1 cellular context compared by ENCODE assay signal in the genomic region with DNA sequence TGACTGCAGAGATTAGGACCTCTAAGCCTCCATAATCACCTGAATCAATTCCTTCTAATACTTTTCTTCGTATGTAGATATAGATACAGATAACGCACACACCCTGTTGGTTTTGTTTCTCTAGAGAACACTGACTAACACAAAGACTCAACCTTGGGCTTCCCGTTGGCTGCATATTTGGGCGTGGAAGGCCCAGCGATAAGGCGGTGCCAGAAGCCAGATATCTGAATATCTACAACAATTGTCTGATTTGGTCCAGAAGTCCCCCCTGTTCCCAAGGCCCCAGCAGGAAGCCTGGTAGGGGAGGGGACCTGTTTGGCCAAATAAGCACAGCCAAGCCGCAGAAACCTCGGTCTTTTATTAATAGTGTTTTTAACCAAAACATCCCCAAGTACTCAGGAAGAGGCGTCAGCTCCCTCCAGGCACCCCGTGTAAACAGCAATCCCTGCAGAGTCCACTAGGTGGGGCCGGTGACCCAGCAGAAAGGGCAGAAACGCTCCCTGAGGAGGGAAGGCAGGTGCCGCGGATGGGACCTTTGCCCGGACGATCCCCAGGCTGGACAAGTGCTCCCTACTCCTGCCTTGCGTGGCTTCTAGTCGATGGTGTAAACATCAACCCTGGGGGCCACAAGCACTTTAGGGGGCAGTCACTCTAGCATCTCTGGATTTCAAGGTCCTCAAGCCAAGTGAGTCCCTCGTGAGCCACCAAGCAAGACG.
TF ChIP-seq lines count a peak whose summit lies in the region.

No MANE protein-coding gene starts in this region.

TF ChIP-seq in HEK293, 187 proteins besides CTCF, POLR2A, EP300 and RAD21 (continued from another document and continues in another):
- TF ChIP-seq ZNF664 (tag by site-specific recombination; IDR thresholded peaks at IDR 0.05): no peak
- TF ChIP-seq, protein P1, sequence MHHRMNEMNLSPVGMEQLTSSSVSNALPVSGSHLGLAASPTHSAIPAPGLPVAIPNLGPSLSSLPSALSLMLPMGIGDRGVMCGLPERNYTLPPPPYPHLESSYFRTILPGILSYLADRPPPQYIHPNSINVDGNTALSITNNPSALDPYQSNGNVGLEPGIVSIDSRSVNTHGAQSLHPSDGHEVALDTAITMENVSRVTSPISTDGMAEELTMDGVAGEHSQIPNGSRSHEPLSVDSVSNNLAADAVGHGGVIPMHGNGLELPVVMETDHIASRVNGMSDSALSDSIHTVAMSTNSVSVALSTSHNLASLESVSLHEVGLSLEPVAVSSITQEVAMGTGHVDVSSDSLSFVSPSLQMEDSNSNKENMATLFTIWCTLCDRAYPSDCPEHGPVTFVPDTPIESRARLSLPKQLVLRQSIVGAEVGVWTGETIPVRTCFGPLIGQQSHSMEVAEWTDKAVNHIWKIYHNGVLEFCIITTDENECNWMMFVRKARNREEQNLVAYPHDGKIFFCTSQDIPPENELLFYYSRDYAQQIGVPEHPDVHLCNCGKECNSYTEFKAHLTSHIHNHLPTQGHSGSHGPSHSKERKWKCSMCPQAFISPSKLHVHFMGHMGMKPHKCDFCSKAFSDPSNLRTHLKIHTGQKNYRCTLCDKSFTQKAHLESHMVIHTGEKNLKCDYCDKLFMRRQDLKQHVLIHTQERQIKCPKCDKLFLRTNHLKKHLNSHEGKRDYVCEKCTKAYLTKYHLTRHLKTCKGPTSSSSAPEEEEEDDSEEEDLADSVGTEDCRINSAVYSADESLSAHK (tag by site-specific recombination; IDR thresholded peaks at IDR 0.05): no peak
- TF ChIP-seq ZNF292 (tag by site-specific recombination; IDR thresholded peaks at IDR 0.05; ENCODE audit: borderline replicate concordance, low read depth): no peak
- no peak for TF ChIP-seq KLF8 (tag by site-specific recombination; IDR thresholded peaks at IDR 0.05)
- TF ChIP-seq HOXA7 (CRISPR knock-in tag; IDR thresholded peaks at IDR 0.05; ENCODE audit: borderline replicate concordance): no peak
- TF ChIP-seq SALL2 (tag by site-specific recombination; IDR thresholded peaks at IDR 0.05; ENCODE audit: borderline replicate concordance): no peak
- TF ChIP-seq SCRT1 (tag by site-specific recombination; IDR thresholded peaks at IDR 0.05; ENCODE audit: borderline replicate concordance): no peak
- no peak for TF ChIP-seq ZNF768 (tag by site-specific recombination; IDR thresholded peaks at IDR 0.05)
- TF ChIP-seq EGR2 (tag by site-specific recombination; IDR thresholded peaks at IDR 0.05; ENCODE audit: low read depth): no peak
- TF ChIP-seq, protein P2, sequence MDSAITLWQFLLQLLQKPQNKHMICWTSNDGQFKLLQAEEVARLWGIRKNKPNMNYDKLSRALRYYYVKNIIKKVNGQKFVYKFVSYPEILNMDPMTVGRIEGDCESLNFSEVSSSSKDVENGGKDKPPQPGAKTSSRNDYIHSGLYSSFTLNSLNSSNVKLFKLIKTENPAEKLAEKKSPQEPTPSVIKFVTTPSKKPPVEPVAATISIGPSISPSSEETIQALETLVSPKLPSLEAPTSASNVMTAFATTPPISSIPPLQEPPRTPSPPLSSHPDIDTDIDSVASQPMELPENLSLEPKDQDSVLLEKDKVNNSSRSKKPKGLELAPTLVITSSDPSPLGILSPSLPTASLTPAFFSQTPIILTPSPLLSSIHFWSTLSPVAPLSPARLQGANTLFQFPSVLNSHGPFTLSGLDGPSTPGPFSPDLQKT (IDR thresholded peaks at IDR 0.05; ENCODE audit: borderline replicate concordance, low read depth, low read length): no peak
- no peak for TF ChIP-seq ZNF311 (tag by site-specific recombination; IDR thresholded peaks at IDR 0.05; ENCODE audit: borderline replicate concordance)
- 0 out of 2 replicates have a peak, but pooled peaks have one; percentile 24 for TF ChIP-seq ZNF600 (tag by site-specific recombination; IDR thresholded peaks at IDR 0.05)
- no peak for TF ChIP-seq ZNF558 (tag by site-specific recombination; IDR thresholded peaks at IDR 0.05)
- TF ChIP-seq GLIS2 (tag by site-specific recombination; IDR thresholded peaks at IDR 0.05): 0 out of 2 replicates have a peak, but pooled peaks have one; percentile 20
- no peak for TF ChIP-seq ZNF621 (tag by site-specific recombination; IDR thresholded peaks at IDR 0.05)
- TF ChIP-seq ZNF174 (tag by site-specific recombination; IDR thresholded peaks at IDR 0.05): no peak
- TF ChIP-seq ZBTB17 (tag by site-specific recombination; IDR thresholded peaks at IDR 0.05): peak; percentile 71
- TF ChIP-seq ZNF514 (tag by site-specific recombination; IDR thresholded peaks at IDR 0.05): no peak
- TF ChIP-seq, protein P3, sequence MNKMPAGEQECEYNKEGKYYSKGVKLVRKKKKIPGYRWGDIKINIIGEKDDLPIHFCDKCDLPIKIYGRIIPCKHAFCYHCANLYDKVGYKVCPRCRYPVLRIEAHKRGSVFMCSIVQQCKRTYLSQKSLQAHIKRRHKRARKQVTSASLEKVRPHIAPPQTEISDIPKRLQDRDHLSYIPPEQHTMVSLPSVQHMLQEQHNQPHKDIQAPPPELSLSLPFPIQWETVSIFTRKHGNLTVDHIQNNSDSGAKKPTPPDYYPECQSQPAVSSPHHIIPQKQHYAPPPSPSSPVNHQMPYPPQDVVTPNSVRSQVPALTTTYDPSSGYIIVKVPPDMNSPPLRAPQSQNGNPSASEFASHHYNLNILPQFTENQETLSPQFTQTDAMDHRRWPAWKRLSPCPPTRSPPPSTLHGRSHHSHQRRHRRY (tag by site-specific recombination; IDR thresholded peaks at IDR 0.05): no peak
- TF ChIP-seq KLF16 (tag by site-specific recombination; IDR thresholded peaks at IDR 0.05): no peak
- peak; percentile 86 for TF ChIP-seq ZNF701 (tag by site-specific recombination; IDR thresholded peaks at IDR 0.05)
- TF ChIP-seq YY1 (tag by site-specific recombination; IDR thresholded peaks at IDR 0.05): no peak
- 0 out of 2 replicates have a peak, but pooled peaks have one; percentile 51 for TF ChIP-seq ZEB2 (tag by site-specific recombination; IDR thresholded peaks at IDR 0.05)
- TF ChIP-seq GLI2 (tag by site-specific recombination; IDR thresholded peaks at IDR 0.05; ENCODE audit: borderline replicate concordance, low read depth): no peak
- TF ChIP-seq, protein P4, sequence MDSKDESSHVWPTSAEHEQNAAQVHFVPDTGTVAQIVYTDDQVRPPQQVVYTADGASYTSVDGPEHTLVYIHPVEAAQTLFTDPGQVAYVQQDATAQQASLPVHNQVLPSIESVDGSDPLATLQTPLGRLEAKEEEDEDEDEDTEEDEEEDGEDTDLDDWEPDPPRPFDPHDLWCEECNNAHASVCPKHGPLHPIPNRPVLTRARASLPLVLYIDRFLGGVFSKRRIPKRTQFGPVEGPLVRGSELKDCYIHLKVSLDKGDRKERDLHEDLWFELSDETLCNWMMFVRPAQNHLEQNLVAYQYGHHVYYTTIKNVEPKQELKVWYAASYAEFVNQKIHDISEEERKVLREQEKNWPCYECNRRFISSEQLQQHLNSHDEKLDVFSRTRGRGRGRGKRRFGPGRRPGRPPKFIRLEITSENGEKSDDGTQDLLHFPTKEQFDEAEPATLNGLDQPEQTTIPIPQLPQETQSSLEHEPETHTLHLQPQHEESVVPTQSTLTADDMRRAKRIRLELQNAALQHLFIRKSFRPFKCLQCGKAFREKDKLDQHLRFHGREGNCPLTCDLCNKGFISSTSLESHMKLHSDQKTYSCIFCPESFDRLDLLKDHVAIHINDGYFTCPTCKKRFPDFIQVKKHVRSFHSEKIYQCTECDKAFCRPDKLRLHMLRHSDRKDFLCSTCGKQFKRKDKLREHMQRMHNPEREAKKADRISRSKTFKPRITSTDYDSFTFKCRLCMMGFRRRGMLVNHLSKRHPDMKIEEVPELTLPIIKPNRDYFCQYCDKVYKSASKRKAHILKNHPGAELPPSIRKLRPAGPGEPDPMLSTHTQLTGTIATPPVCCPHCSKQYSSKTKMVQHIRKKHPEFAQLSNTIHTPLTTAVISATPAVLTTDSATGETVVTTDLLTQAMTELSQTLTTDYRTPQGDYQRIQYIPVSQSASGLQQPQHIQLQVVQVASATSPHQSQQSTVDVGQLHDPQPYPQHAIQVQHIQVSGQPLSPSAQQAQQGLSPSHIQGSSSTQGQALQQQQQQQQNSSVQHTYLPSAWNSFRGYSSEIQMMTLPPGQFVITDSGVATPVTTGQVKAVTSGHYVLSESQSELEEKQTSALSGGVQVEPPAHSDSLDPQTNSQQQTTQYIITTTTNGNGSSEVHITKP (tag by site-specific recombination; IDR thresholded peaks at IDR 0.05): no peak
- TF ChIP-seq, protein P5, sequence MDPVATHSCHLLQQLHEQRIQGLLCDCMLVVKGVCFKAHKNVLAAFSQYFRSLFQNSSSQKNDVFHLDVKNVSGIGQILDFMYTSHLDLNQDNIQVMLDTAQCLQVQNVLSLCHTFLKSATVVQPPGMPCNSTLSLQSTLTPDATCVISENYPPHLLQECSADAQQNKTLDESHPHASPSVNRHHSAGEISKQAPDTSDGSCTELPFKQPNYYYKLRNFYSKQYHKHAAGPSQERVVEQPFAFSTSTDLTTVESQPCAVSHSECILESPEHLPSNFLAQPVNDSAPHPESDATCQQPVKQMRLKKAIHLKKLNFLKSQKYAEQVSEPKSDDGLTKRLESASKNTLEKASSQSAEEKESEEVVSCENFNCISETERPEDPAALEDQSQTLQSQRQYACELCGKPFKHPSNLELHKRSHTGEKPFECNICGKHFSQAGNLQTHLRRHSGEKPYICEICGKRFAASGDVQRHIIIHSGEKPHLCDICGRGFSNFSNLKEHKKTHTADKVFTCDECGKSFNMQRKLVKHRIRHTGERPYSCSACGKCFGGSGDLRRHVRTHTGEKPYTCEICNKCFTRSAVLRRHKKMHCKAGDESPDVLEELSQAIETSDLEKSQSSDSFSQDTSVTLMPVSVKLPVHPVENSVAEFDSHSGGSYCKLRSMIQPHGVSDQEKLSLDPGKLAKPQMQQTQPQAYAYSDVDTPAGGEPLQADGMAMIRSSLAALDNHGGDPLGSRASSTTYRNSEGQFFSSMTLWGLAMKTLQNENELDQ (tag by site-specific recombination; IDR thresholded peaks at IDR 0.05; ENCODE audit: low read depth): no peak
- TF ChIP-seq ZNF140 (tag by site-specific recombination; IDR thresholded peaks at IDR 0.05): no peak
- no peak for TF ChIP-seq HOXD13 (CRISPR knock-in tag; IDR thresholded peaks at IDR 0.05; ENCODE audit: borderline replicate concordance)
- no peak for TF ChIP-seq ZNF548 (tag by site-specific recombination; IDR thresholded peaks at IDR 0.05)
- no peak for TF ChIP-seq ZNF341 (tag by site-specific recombination; IDR thresholded peaks at IDR 0.05; ENCODE audit: low read depth)
- no peak for TF ChIP-seq ZNF544 (tag by site-specific recombination; IDR thresholded peaks at IDR 0.05)
- TF ChIP-seq, protein P6, sequence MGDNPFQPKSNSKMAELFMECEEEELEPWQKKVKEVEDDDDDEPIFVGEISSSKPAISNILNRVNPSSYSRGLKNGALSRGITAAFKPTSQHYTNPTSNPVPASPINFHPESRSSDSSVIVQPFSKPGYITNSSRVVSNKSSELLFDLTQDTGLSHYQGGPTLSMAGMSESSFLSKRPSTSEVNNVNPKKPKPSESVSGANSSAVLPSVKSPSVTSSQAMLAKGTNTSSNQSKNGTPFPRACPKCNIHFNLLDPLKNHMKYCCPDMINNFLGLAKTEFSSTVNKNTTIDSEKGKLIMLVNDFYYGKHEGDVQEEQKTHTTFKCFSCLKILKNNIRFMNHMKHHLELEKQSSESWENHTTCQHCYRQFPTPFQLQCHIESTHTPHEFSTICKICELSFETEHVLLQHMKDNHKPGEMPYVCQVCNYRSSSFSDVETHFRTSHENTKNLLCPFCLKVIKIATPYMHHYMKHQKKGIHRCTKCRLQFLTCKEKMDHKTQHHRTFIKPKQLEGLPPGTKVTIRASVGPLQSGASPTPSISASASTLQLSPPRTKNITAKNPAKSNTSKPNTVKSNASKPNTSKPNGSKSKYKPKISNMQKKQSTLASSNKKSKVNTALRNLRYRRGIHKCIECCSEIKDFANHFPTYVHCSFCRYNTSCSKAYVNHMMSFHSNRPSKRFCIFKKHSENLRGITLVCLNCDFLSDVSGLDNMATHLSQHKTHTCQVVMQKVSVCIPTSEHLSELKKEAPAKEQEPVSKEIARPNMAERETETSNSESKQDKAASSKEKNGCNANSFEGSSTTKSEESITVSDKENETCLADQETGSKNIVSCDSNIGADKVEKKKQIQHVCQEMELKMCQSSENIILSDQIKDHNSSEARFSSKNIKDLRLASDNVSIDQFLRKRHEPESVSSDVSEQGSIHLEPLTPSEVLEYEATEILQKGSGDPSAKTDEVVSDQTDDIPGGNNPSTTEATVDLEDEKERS (tag by site-specific recombination; IDR thresholded peaks at IDR 0.05): no peak
- TF ChIP-seq ZNF354C (tag by site-specific recombination; IDR thresholded peaks at IDR 0.05; ENCODE audit: borderline replicate concordance, low read depth): no peak
- TF ChIP-seq ZNF10 (tag by site-specific recombination; IDR thresholded peaks at IDR 0.05): no peak
- 0 out of 2 replicates have a peak, but pooled peaks have one; percentile 38 for TF ChIP-seq MZF1 (tag by site-specific recombination; IDR thresholded peaks at IDR 0.05; ENCODE audit: borderline replicate concordance)
- TF ChIP-seq ZNF169 (tag by site-specific recombination; IDR thresholded peaks at IDR 0.05): no peak
- TF ChIP-seq ZNF221 (tag by site-specific recombination; IDR thresholded peaks at IDR 0.05; ENCODE audit: borderline replicate concordance): no peak
- no peak for TF ChIP-seq ZNF366 (tag by site-specific recombination; conservative IDR thresholded peaks at IDR 0.05)
- no peak for TF ChIP-seq ZFP37 (tag by site-specific recombination; IDR thresholded peaks at IDR 0.05)
- TF ChIP-seq ZNF239 (tag by site-specific recombination; IDR thresholded peaks at IDR 0.05): no peak
- TF ChIP-seq ZFP41 (tag by site-specific recombination; IDR thresholded peaks at IDR 0.05; ENCODE audit: borderline replicate concordance): no peak
- TF ChIP-seq ZNF521 (tag by site-specific recombination; IDR thresholded peaks at IDR 0.05): no peak
- TF ChIP-seq ZNF555 (tag by site-specific recombination; conservative IDR thresholded peaks at IDR 0.05): no peak
- no peak for TF ChIP-seq ZNF596 (tag by site-specific recombination; IDR thresholded peaks at IDR 0.05)
- TF ChIP-seq ZFP69B (tag by site-specific recombination; IDR thresholded peaks at IDR 0.05): no peak
- no peak for TF ChIP-seq GFI1B (tag by site-specific recombination; IDR thresholded peaks at IDR 0.05)
- no peak for TF ChIP-seq ZNF133 (tag by site-specific recombination; IDR thresholded peaks at IDR 0.05)
- TF ChIP-seq ZNF747 (tag by site-specific recombination; IDR thresholded peaks at IDR 0.05): no peak
- no peak; the same call in 1 of the 2 replicates for TF ChIP-seq ZNF121 (tag by site-specific recombination; IDR thresholded peaks at IDR 0.05)
- no peak for TF ChIP-seq ZNF335 (tag by site-specific recombination; conservative IDR thresholded peaks at IDR 0.05)
- TF ChIP-seq, protein P7, sequence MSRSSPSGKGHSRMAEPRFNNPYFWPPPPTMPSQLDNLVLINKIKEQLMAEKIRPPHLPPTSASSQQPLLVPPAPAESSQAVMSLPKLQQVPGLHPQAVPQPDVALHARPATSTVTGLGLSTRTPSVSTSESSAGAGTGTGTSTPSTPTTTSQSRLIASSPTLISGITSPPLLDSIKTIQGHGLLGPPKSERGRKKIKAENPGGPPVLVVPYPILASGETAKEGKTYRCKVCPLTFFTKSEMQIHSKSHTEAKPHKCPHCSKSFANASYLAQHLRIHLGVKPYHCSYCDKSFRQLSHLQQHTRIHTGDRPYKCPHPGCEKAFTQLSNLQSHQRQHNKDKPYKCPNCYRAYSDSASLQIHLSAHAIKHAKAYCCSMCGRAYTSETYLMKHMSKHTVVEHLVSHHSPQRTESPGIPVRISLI (tag by site-specific recombination; IDR thresholded peaks at IDR 0.05): no peak
- TF ChIP-seq ZNF792 (tag by site-specific recombination; IDR thresholded peaks at IDR 0.05): no peak
- TF ChIP-seq KLF10 (tag by site-specific recombination; IDR thresholded peaks at IDR 0.05): no peak
